ENCODE assay signal across 3 cellular contexts in genomic region chr9:135796784-135797462, GRCh38.
"Had no signal": no experiment of that assay in that cellular context is flagged by ENCODE, and none has a peak within 500 bp of the region (broad histone marks: within the 10 kb centered on the region; RNA-seq: fewer than 3 reads in every experiment).

No MANE protein-coding gene starts in this region.

- H3K27me3 Mint-ChIP-seq: type B pancreatic cell had no signal

- H3K27ac Mint-ChIP-seq: endodermal cell, type B pancreatic cell had no signal

- H3K4me3 Mint-ChIP-seq: endodermal cell, type B pancreatic cell had no signal

- H3K4me1 Mint-ChIP-seq: endodermal cell had no signal

- H3K36me3 Mint-ChIP-seq: type B pancreatic cell had no signal

- DNase-seq: activated naive CD4-positive, alpha-beta T cell treated with anti-CD3 and anti-CD28 coated beads, Interleukin-2, amount 50 U/mL, for 16 hours had no signal

- H3K9me3 Mint-ChIP-seq: endodermal cell, type B pancreatic cell had no signal
